Comparison of ENCODE assay signal across 1 cellular context in the genomic region with DNA sequence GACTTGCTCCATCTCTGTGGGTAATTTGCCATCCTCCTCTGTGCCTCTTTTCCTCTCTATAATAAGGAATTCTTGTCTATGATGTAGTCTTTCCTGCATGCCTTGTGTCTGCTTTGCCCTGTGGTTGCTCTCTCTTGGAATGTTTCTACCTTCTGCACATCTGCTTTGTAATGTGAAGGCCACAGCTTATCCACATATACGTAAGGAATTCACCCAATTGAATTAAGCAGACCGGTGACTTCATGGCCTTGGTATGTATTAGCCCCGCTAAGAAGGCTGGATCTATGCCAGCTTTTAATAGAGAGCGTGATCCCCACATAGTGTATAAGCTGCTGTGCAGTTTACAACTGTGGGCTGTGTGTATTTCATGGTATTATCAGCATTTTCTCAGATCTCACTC.
TF ChIP-seq lines count a peak whose summit lies in the region.

No MANE protein-coding gene starts in this region.

TF ChIP-seq in H1, 55 proteins besides CTCF, POLR2A, EP300 and RAD21 (continued from another document):
- TF ChIP-seq TBP (IDR thresholded peaks at IDR 0.05; ENCODE audit: low read depth, low read length) (no peak), POU5F1 (IDR thresholded peaks at IDR 0.05; ENCODE audit: low read depth, low read length) (no peak)
